In genomic region chr20:1390552-1391403, GRCh38 we compare ENCODE assay signal across 9 cellular contexts. TPM values are rescaled to one million over a fixed set of nuclear protein-coding genes. Genes with fewer than 3 reads are reported as not detected.
DNase-seq lines count a peak whose midpoint lies in the region; ATAC-seq, FAIRE-seq and TF ChIP-seq lines count a peak whose summit lies in the region.
"Had no signal": no experiment of that assay in that cellular context is flagged by ENCODE, and none has a peak within 500 bp of the region (broad histone marks: within the 10 kb centered on the region; RNA-seq: fewer than 3 reads in every experiment).

No MANE protein-coding gene starts in this region.

- H3K4me2 ChIP-seq in GM12878 (ENCODE audit: control insufficient read depth, insufficient read depth), result peak overlapping the region; percentile 56

- CTCF ChIA-PET in GM12878 (lab: Yijun Ruan, JAX), result interaction anchor here (0.9 to 5.2 kb wide), 9 partner anchors 10 to 386 kb away, joined by 3 to 41 read pairs (median 8); partner anchors contain the start of gene SDCBP2

- TSS peak; percentile 59 for BruUV-seq in GM12878 (replicated peaks; lab: Mats Ljungman, UMichigan)

- FAIRE-seq in GM12878 (lab: Jason Lieb, UNC), result no peak

- TF ChIP-seq POLR2A in GM12878 (IDR thresholded peaks at IDR 0.05; ENCODE audit: low read depth, low read length) (0 out of 2 replicates have a peak, but pooled peaks have one; percentile 12), vagina (IDR thresholded peaks at IDR 0.05) (no peak)

- peaks cover 69% of the 10 kb centered on the region for H3K79me2 ChIP-seq in GM12878 (ENCODE audit: control insufficient read depth, insufficient read depth, low read length)

- TF ChIP-seq CTCF in GM12878 (IDR thresholded peaks at IDR 0.05 in 2 of 3, conservative IDR thresholded peaks at IDR 0.05 in 1 of 3; ENCODE audit: control insufficient read depth in 2 of 3, extremely low read depth in 1 of 3, insufficient read depth in 1 of 3, low read depth in 3 of 3, low read length in 3 of 3) (no peak), vagina (IDR thresholded peaks at IDR 0.05) (no peak)

- H3K36me3 ChIP-seq in GM12878 (ENCODE audit: control insufficient read depth in 2 of 2, insufficient read depth in 2 of 2, low read length in 1 of 2) (no peaks in the 10 kb centered on the region; a peak in 1 of 4 replicates), mesodermal cell (ENCODE audit: control insufficient read depth, insufficient read depth, low read length) (peaks cover 53% of the 10 kb centered on the region), vagina (no peaks in the 10 kb centered on the region)

- no peak for TF ChIP-seq EP300 in GM12878 (IDR thresholded peaks at IDR 0.05; ENCODE audit: borderline replicate concordance in 1 of 2, control insufficient read depth in 1 of 2, low read depth in 2 of 2, low read length in 2 of 2)

- ATAC-seq in GM12878 (no peak), esophagus mucosa (no peak)

- DNase-seq in stimulated activated CD4-positive, alpha-beta T cell treated with anti-CD3 and anti-CD28 coated beads, Interleukin-15, amount 100 ng/mL, for 24 hours, result peak; percentile 38
- DNase-seq in stimulated activated CD4-positive, alpha-beta T cell treated with anti-CD3 and anti-CD28 coated beads, Interleukin-12 subunit alpha, Interleukin-12 subunit beta, amount 100 ng/mL, for 4 hours, result no peak
- DNase-seq in GM12878 (ENCODE audit: low read depth, low spot score) (no peak), vagina (ENCODE audit: extremely low spot score in 2 of 2) (no peak), DMS153 treated with DMSO at 0.1 percent for 48 hours (lab: John Stamatoyannopoulos, UW; ENCODE audit: unreplicated experiment) (no peak)
- DNase-seq in stimulated activated CD4-positive, alpha-beta T cell treated with anti-CD3 and anti-CD28 coated beads, Interleukin-2, amount 100 ng/mL, for 24 hours, result no peak
- DNase-seq: NCI-H774 had no signal

- SMC1A ChIA-PET in GM12878 (lab: Charles Lee; ENCODE audit: uncharacterized antibody, unreplicated experiment), result interaction anchor here (0.8 to 5.8 kb wide), 10 partner anchors 9 to 78 kb away, joined by 3 to 52 read pairs (median 6); partner anchors contain the start of gene SDCBP2

- peak overlapping the region; percentile 99 for H3K4me3 ChIP-seq in GM12878
- peak overlapping the region; percentile 78 for H3K4me3 ChIP-seq in mesodermal cell (ENCODE audit: extremely low read depth, insufficient read depth, low read length, poor library complexity, severe bottlenecking)
- H3K4me3 ChIP-seq in vagina, result peak overlapping the region; percentile 73 to 91

- POLR2A ChIA-PET in GM12878 (lab: Charles Lee), result interaction anchor here (0.7 to 5.8 kb wide), 7 partner anchors 8 to 72 kb away, joined by 3 to 76 read pairs (median 8); partner anchors contain the start of gene SDCBP2

- in situ Hi-C loops in GM12878 (cut with MboI), result no loop called here

- H3K4me1 ChIP-seq in GM12878 (ENCODE audit: control insufficient read depth, insufficient read depth, low read length), result peaks cover 10% of the 10 kb centered on the region
- peaks cover 41% of the 10 kb centered on the region for H3K4me1 ChIP-seq in mesodermal cell (ENCODE audit: control insufficient read depth, insufficient read depth, low read length, poor library complexity, severe bottlenecking)
- peaks cover 71% of the 10 kb centered on the region for H3K4me1 ChIP-seq in vagina

- no peak for TF ChIP-seq RAD21 in GM12878 (IDR thresholded peaks at IDR 0.05; ENCODE audit: insufficient read depth, low read depth, low read length)

- RAD21 ChIA-PET in GM12878 (lab: Charles Lee; ENCODE audit: unreplicated experiment), result interaction anchor here (0.6 to 3.5 kb wide), 11 partner anchors 7 to 78 kb away, joined by 3 to 37 read pairs (median 5); partner anchors contain the start of gene SDCBP2

- H4K20me1 ChIP-seq in GM12878 (ENCODE audit: control insufficient read depth, insufficient read depth), result 0 out of 2 replicates have a peak, but pooled peaks cover 3% of the 10 kb centered on the region

- H3K9ac ChIP-seq in GM12878 (ENCODE audit: control insufficient read depth, insufficient read depth, low read length), result peak overlapping the region; percentile 71

- H3K27ac ChIP-seq in GM12878 (ENCODE audit: control insufficient read depth, insufficient read depth) (peak overlapping the region; percentile 54), mesodermal cell (ENCODE audit: low read depth, low read length, severe bottlenecking) (no peak overlapping the region), vagina (peak overlapping the region; percentile 51)

- H3K27me3 ChIP-seq in GM12878 (replicated peaks in 1 of 2; ENCODE audit: control insufficient read depth in 2 of 2, insufficient read depth in 2 of 2, low read length in 1 of 2), result no peaks in the 10 kb centered on the region; a peak in 1 of 4 replicates
- H3K27me3 ChIP-seq in vagina, result no peaks in the 10 kb centered on the region

- no peak overlapping the region for H2AFZ ChIP-seq in GM12878 (ENCODE audit: control insufficient read depth, low read depth, low read length)

- no peaks in the 10 kb centered on the region for H3K9me3 ChIP-seq in GM12878 (replicated peaks; ENCODE audit: control insufficient read depth, insufficient read depth, low read length)
- H3K9me3 ChIP-seq in mesodermal cell (ENCODE audit: control insufficient read depth, low read length), result no peaks in the 10 kb centered on the region
- H3K9me3 ChIP-seq in vagina, result no peaks in the 10 kb centered on the region

- intact Hi-C loops in GM12878 (cut with micrococcal nuclease; ENCODE audit: unreplicated experiment) (loop anchor here (5.0 kb wide), 2 partner anchors 47 to 273 kb away; partner anchors contain the start of gene PSMF1), vagina (cut with DNase I) (loop anchor here (5.0 kb wide), 1 partner anchor 68 kb away; no protein-coding TSS in a partner anchor)

- WGBS in GM12878 (ENCODE audit: insufficient coverage, insufficient replicate concordance, low lambda C conversion rate, missing lambda C conversion rate), result 55% methylated on average over 16 of the region's 16 CpGs
- WGBS in mesodermal cell (ENCODE audit: insufficient coverage in 2 of 2), 2 experiments, result 83 to 87% methylated on average over 13 to 16 of the region's 16 CpGs

TF ChIP-seq in GM12878, 131 proteins besides CTCF, POLR2A, EP300 and RAD21:
- TF ChIP-seq KLF5 (IDR thresholded peaks at IDR 0.05; ENCODE audit: partially characterized antibody) (no peak), MEF2B (IDR thresholded peaks at IDR 0.05; ENCODE audit: partially characterized antibody, poor library complexity, severe bottlenecking) (peak; percentile 52), POLR2AphosphoS5 (IDR thresholded peaks at IDR 0.05; ENCODE audit: low read length) (0 out of 2 replicates have a peak, but pooled peaks have one; percentile 42)

RNA-seq across cellular contexts. Expression of gene FKBP1A, which starts 2.1 kb away (rescaled TPM):
- 70.3 and 80.3 TPM in 2 replicates for total RNA-seq in GM12878 (2013; cell fraction: nucleolus; rRNA removed)
- total RNA-seq in GM12878 (2014; rRNA removed), result 88.4 and 103 TPM in 2 replicates
- 121 and 129 TPM in 2 replicates for total RNA-seq in GM12878 (2014; rRNA removed; fragmentation: Illumina TruSeq; extraction: Trizol)
- 249 and 256 TPM in 2 replicates for total RNA-seq in GM12878 (2021)
- polyA plus RNA-seq in GM12878 (2011; ENCODE audit: low read depth), result 293 TPM
- polyA plus RNA-seq in GM12878 (2011; rRNA removed), result 412 and 519 TPM in 2 replicates
- polyA plus RNA-seq in GM12878 (2011; cell fraction: cytosol; rRNA removed), result 500 and 750 TPM in 2 replicates
- polyA plus RNA-seq in GM12878 (2011; cell fraction: nucleus; rRNA removed), result 213 and 233 TPM in 2 replicates
- 216 and 253 TPM in 2 replicates for polyA plus RNA-seq in GM12878 (2012)
- 687 and 768 TPM in 2 replicates for polyA plus RNA-seq in GM12878 (2014; fragmentation: Illumina TruSeq; extraction: Trizol)
- polyA plus RNA-seq in GM12878 (2014; fragmentation: Nextera tagmentation; extraction: Ambion mirVana), result 100 to 1,000 TPM; 150 to 166 TPM
- 258 and 259 TPM in 2 replicates for polyA plus RNA-seq in GM12878 (2014; rRNA removed)
- polyA plus RNA-seq in GM12878 (2016; fragmentation: Nextera tagmentation; extraction: Ambion mirVana), result 100 to 1,000 TPM; 590 TPM
- 288 and 300 TPM in 2 replicates for polyA minus RNA-seq in GM12878 (2011; rRNA and poly(A)+ RNA removed)
- polyA minus RNA-seq in GM12878 (2011; cell fraction: cytosol; rRNA and poly(A)+ RNA removed), result 71.6 and 94.4 TPM in 2 replicates
- 37.8 and 43.9 TPM in 2 replicates for polyA minus RNA-seq in GM12878 (2011; cell fraction: nucleus; rRNA and poly(A)+ RNA removed)
- 453 TPM for polyA plus RNA-seq in mesodermal cell (2013, experiment 1 of 2)
- 406 TPM for polyA plus RNA-seq in mesodermal cell (2013, experiment 2 of 2)
- total RNA-seq in vagina, result 212 TPM
- 164 TPM for total RNA-seq in esophagus mucosa
